Comparison of ENCODE assay signal across 32 cellular contexts in the genomic region with DNA sequence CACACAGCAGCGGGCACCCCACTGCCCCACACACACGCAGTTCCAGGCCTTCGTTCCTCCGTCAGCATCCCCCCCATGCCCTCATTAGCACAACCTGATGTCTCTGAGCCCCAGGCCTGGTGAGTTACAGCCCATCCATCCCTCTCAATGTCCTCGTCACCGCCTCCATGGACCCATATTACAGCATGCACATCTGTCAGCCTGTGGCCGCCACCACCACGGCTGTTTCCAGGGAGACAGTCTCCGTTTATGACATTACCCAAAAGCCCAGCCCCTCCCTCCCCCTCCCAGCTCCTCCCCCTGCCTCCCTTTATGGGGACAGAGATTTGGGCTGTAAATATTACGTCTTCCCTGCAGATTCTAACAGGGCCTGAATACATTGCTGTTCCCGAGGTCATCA.
"Had no signal": no experiment of that assay in that cellular context is flagged by ENCODE, and none has a peak within 500 bp of the region (broad histone marks: within the 10 kb centered on the region; RNA-seq: fewer than 3 reads in every experiment).

No MANE protein-coding gene starts in this region.

- H3K9me3 Mint-ChIP-seq: activated T-helper 1 cell treated with anti-CD3 and anti-CD28 coated beads, Interleukin-12 subunit alpha, Interleukin-12 subunit beta, Interleukin-2, Interleukin-4 antibody, amounts not matched to agents 30 ng/mL and 10 ng/mL and 1 ng/mL, durations not matched to agents 14 hours and 24 hours and 36 hours; dendritic cell treated with granulocyte-macrophage colony-stimulating factor and Interleukin-4, amounts not matched to agents 40 ng/mL and 50 ng/mL, for 4 days; stimulated activated naive CD8-positive, alpha-beta T cell treated with anti-CD3 and anti-CD28 coated beads, Interleukin-15, Interleukin-2, amounts not matched to agents 100 ng/mL and 50 ng/mL, for 24 hours; T-helper 2 cell treated with Interferon-gamma antibody and Interleukin-4, amounts not matched to agents 5 μg/mL and 100 μg/mL, for 36 hours had no signal

- H3K4me1 ChIP-seq: pancreas, prostate gland, vagina had no signal

- H3K27ac ChIP-seq: epithelial cell of prostate, hepatocyte, pancreas, prostate gland, skin epidermis, thoracic aorta, vagina had no signal

- H3K27me3 Mint-ChIP-seq: dendritic cell treated with granulocyte-macrophage colony-stimulating factor and Interleukin-4, amounts not matched to agents 40 ng/mL and 50 ng/mL, for 4 days; stimulated activated naive CD8-positive, alpha-beta T cell treated with anti-CD3 and anti-CD28 coated beads, Interleukin-15, Interleukin-2, amounts not matched to agents 100 ng/mL and 50 ng/mL, for 24 hours; type B pancreatic cell had no signal

- H3K36me3 ChIP-seq: pancreas, prostate gland, thoracic aorta, vagina had no signal

- H3K9me3 ChIP-seq: pancreas, prostate gland, vagina had no signal

- H3K36me3 Mint-ChIP-seq: stimulated activated effector memory CD8-positive, alpha-beta T cell treated with anti-CD3 and anti-CD28 coated beads, Interleukin-12 subunit alpha, Interleukin-12 subunit beta, amount 100 ng/mL, for 72 hours had no signal

- H3K4me3 Mint-ChIP-seq: activated T-helper 1 cell treated with anti-CD3 and anti-CD28 coated beads, Interleukin-12 subunit alpha, Interleukin-12 subunit beta, Interleukin-2, Interleukin-4 antibody, amounts not matched to agents 30 ng/mL and 10 ng/mL and 1 ng/mL, durations not matched to agents 14 hours and 24 hours and 36 hours; central memory CD8-positive, alpha-beta T cell; dendritic cell treated with granulocyte-macrophage colony-stimulating factor and Interleukin-4, amounts not matched to agents 40 ng/mL and 50 ng/mL, for 4 days; nephron; stimulated activated effector memory CD8-positive, alpha-beta T cell treated with anti-CD3 and anti-CD28 coated beads, Interleukin-12 subunit alpha, Interleukin-12 subunit beta, amount 100 ng/mL, for 72 hours; stimulated activated naive CD8-positive, alpha-beta T cell treated with anti-CD3 and anti-CD28 coated beads, Interleukin-15, Interleukin-2, amounts not matched to agents 100 ng/mL and 50 ng/mL, for 24 hours; T-helper 2 cell treated with Interferon-gamma antibody and Interleukin-4, amounts not matched to agents 5 μg/mL and 100 μg/mL, for 36 hours; type B pancreatic cell had no signal

- H3K4me3 ChIP-seq: hepatocyte, pancreas, prostate gland, skin epidermis, thoracic aorta, vagina had no signal

- H3K27me3 ChIP-seq: hepatocyte, pancreas, vagina had no signal

- H3K4me1 Mint-ChIP-seq: central memory CD8-positive, alpha-beta T cell; nephron; stimulated activated effector memory CD8-positive, alpha-beta T cell treated with anti-CD3 and anti-CD28 coated beads, Interleukin-12 subunit alpha, Interleukin-12 subunit beta, amount 100 ng/mL, for 72 hours had no signal

- ATAC-seq: left cardiac atrium; left ventricle myocardium superior; pancreas; sciatic nerve; stimulated activated effector memory CD8-positive, alpha-beta T cell treated with anti-CD3 and anti-CD28 coated beads, Interleukin-12 subunit alpha, Interleukin-12 subunit beta, amount 100 ng/mL, for 72 hours had no signal

- H3K27ac Mint-ChIP-seq: activated T-helper 1 cell treated with anti-CD3 and anti-CD28 coated beads, Interleukin-12 subunit alpha, Interleukin-12 subunit beta, Interleukin-2, Interleukin-4 antibody, amounts not matched to agents 30 ng/mL and 10 ng/mL and 1 ng/mL, durations not matched to agents 14 hours and 24 hours and 36 hours; dendritic cell treated with granulocyte-macrophage colony-stimulating factor and Interleukin-4, amounts not matched to agents 40 ng/mL and 50 ng/mL, for 4 days; nephron; stimulated activated effector memory CD8-positive, alpha-beta T cell treated with anti-CD3 and anti-CD28 coated beads, Interleukin-12 subunit alpha, Interleukin-12 subunit beta, amount 100 ng/mL, for 72 hours; stimulated activated naive CD8-positive, alpha-beta T cell treated with anti-CD3 and anti-CD28 coated beads, Interleukin-15, Interleukin-2, amounts not matched to agents 100 ng/mL and 50 ng/mL, for 24 hours; T-helper 2 cell treated with Interferon-gamma antibody and Interleukin-4, amounts not matched to agents 5 μg/mL and 100 μg/mL, for 36 hours; type B pancreatic cell had no signal

- DNase-seq: activated CD4-positive, alpha-beta T cell treated with anti-CD3 and anti-CD28 coated beads for 48 hours; activated CD4-positive, alpha-beta T cell treated with anti-CD3 and anti-CD28 coated beads, Interleukin-2, amount 50 U/mL, for 48 hours; activated CD8-positive, alpha-beta memory T cell treated with anti-CD3 and anti-CD28 coated beads for 24 hours; activated effector memory CD4-positive, alpha-beta T cell treated with anti-CD3 and anti-CD28 coated beads, Interleukin-2, amount 50 U/mL, for 16 hours; activated naive CD4-positive, alpha-beta T cell treated with anti-CD3 and anti-CD28 coated beads, Interleukin-2, amount 50 U/mL, for 16 hours; activated T-cell treated with anti-CD3 and anti-CD28 coated beads, Interleukin-2, amount 50 U/mL, for 1 hour; amniotic stem cell; effector CD4-positive, alpha-beta T cell; islet precursor cell; left cardiac atrium; left ventricle myocardium superior; nucleus accumbens; retina; stimulated activated CD4-positive, alpha-beta T cell treated with anti-CD3 and anti-CD28 coated beads, Interleukin-12 subunit alpha, Interleukin-12 subunit beta, amount 100 ng/mL, for 4 hours; stimulated activated CD4-positive, alpha-beta T cell treated with anti-CD3 and anti-CD28 coated beads, Interleukin-4, amount 100 ng/mL, for 1 hour; T-helper 1 cell had no signal
